In genomic region chr7:124700655-124701054, GRCh38 we compare ENCODE assay signal across 18 cellular contexts.
A peak's percentile ranks its signal among the peaks of the same experiment; 100 is the strongest.
DNase-seq lines count a peak whose midpoint lies in the region; FAIRE-seq and TF ChIP-seq lines count a peak whose summit lies in the region.
"Had no signal": no experiment of that assay in that cellular context is flagged by ENCODE, and none has a peak within 500 bp of the region (broad histone marks: within the 10 kb centered on the region; RNA-seq: fewer than 3 reads in every experiment).

No MANE protein-coding gene starts in this region.

- no peaks in the 10 kb centered on the region for H3K9me3 ChIP-seq in keratinocyte (ENCODE audit: control insufficient read depth, low read depth, low read length)
- no peaks in the 10 kb centered on the region for H3K9me3 ChIP-seq in right atrium auricular region

- dilution Hi-C loops in keratinocyte (cut with MboI; ENCODE audit: extremely low pct_ligation_motif_present, low sequenced_read_pairs), result no loop called here

- in situ Hi-C loops in astrocyte of the spinal cord (cut with HindIII; ENCODE audit: low sequenced_read_pairs), result no loop called here

- no peak overlapping the region for H3K9ac ChIP-seq in keratinocyte (ENCODE audit: control insufficient read depth, extremely low read depth, insufficient read depth, low read length)
- H3K9ac ChIP-seq: BLaER1 treated with 17β-estradiol and CSF1 and Interleukin-3, amounts not matched to agents 10 nM and 100 nM had no signal

- TF ChIP-seq CTCF in astrocyte of the spinal cord (IDR thresholded peaks at IDR 0.05; ENCODE audit: low read depth, low read length) (no peak), keratinocyte (optimal IDR thresholded peaks at IDR 0.05 in 1 of 3, IDR thresholded peaks at IDR 0.05 in 1 of 3, conservative IDR thresholded peaks at IDR 0.05 in 1 of 3; ENCODE audit: extremely low read depth in 1 of 3, insufficient read depth in 2 of 3, low read length in 3 of 3) (no peak), right atrium auricular region (IDR thresholded peaks at IDR 0.05) (no peak), GM10266 (IDR thresholded peaks at IDR 0.05; ENCODE audit: control insufficient read depth, insufficient read depth, low read depth, missing control alignments) (no peak)

- H3K4me3 ChIP-seq in astrocyte of the spinal cord (ENCODE audit: low read depth, low read length) (no peak overlapping the region), keratinocyte (ENCODE audit: control insufficient read depth in 2 of 3, extremely low read depth in 1 of 3, insufficient read depth in 2 of 3, low read depth in 1 of 3, low read length in 3 of 3) (no peak overlapping the region), right atrium auricular region (no peak overlapping the region)
- H3K4me3 ChIP-seq: BLaER1 treated with 17β-estradiol and CSF1 and Interleukin-3, amounts not matched to agents 10 nM and 100 nM had no signal

- H4K20me1 ChIP-seq in keratinocyte (ENCODE audit: control insufficient read depth, extremely low read depth, insufficient read depth, low read length), result no peaks in the 10 kb centered on the region
- H4K20me1 ChIP-seq: BLaER1 treated with 17β-estradiol and CSF1 and Interleukin-3, amounts not matched to agents 10 nM and 100 nM had no signal

- H3K36me3 ChIP-seq in keratinocyte (ENCODE audit: control insufficient read depth in 2 of 2, extremely low read depth in 1 of 2, insufficient read depth in 2 of 2, low read length in 2 of 2), result no peaks in the 10 kb centered on the region
- no peaks in the 10 kb centered on the region for H3K36me3 ChIP-seq in right atrium auricular region
- H3K36me3 ChIP-seq: BLaER1 treated with 17β-estradiol and CSF1 and Interleukin-3, amounts not matched to agents 10 nM and 100 nM had no signal

- H3K27me3 ChIP-seq in keratinocyte (ENCODE audit: control insufficient read depth, extremely low read depth, insufficient read depth, low read length) (no peaks in the 10 kb centered on the region), right atrium auricular region (no peaks in the 10 kb centered on the region)
- H3K27me3 ChIP-seq: BLaER1 treated with 17β-estradiol and CSF1 and Interleukin-3, amounts not matched to agents 10 nM and 100 nM had no signal

- H3K27ac ChIP-seq in keratinocyte (ENCODE audit: control insufficient read depth, insufficient read depth, low read length), result no peak overlapping the region
- no peak overlapping the region for H3K27ac ChIP-seq in right atrium auricular region
- H3K27ac ChIP-seq: BLaER1 treated with 17β-estradiol and CSF1 and Interleukin-3, amounts not matched to agents 10 nM and 100 nM had no signal

- H3K4me1 ChIP-seq in keratinocyte (ENCODE audit: control insufficient read depth, extremely low read depth, insufficient read depth, low read length) (peaks cover 12% of the 10 kb centered on the region), right atrium auricular region (no peaks in the 10 kb centered on the region)

- H3K4me2 ChIP-seq in keratinocyte (ENCODE audit: control insufficient read depth, extremely low read depth, insufficient read depth, low read depth, low read length), result peak overlapping the region; percentile 41

- DNase-seq in M059J (ENCODE audit: low read depth) (peak; percentile 67), astrocyte of the spinal cord (ENCODE audit: low read depth, low spot score) (peak; percentile 11), keratinocyte (ENCODE audit: low read depth, low spot score) (peak; percentile 56), renal cortical epithelial cell (ENCODE audit: low read depth) (peak; percentile 6), right atrium auricular region (ENCODE audit: low spot score) (no peak), GM10266 (ENCODE audit: extremely low spot score) (no peak), NCI-H1436 treated with DMSO at 0.1 percent for 48 hours (lab: John Stamatoyannopoulos, UW) (no peak)
- DNase-seq: Calu3; CD8-positive, alpha-beta T cell; EL; NCI-H1048; NCI-H2081 treated with DMSO at 0.1 percent for 48 hours; NCI-H510A; NCI-H774; OCI-M1; SHP77 treated with DMSO at 0.1 percent for 48 hours had no signal

- H3K9me1 ChIP-seq in keratinocyte (ENCODE audit: control insufficient read depth, extremely low read depth, insufficient read depth, low read length), result no peaks in the 10 kb centered on the region

- no peak overlapping the region for H2AFZ ChIP-seq in keratinocyte (ENCODE audit: control insufficient read depth, low read length)

- FAIRE-seq in keratinocyte (lab: Jason Lieb, UNC), result peak; percentile 34
- FAIRE-seq: GM12891 had no signal

- H3K79me2 ChIP-seq in keratinocyte (ENCODE audit: control insufficient read depth, insufficient read depth, low read length), result no peaks in the 10 kb centered on the region

Comparison
In these comparisons a context has a peak if more than half of its experiments do, and no peak if none do; other contexts are left out.
1. DNase-seq: peak in M059J (single experiment), astrocyte of the spinal cord (single experiment), keratinocyte (single experiment) and renal cortical epithelial cell (single experiment); none in right atrium auricular region (single experiment), GM10266 (single experiment) and NCI-H1436 treated with DMSO at 0.1 percent for 48 hours (single experiment).